ENCODE assay signal across 15 cellular contexts in genomic region chr18:9701604-9702324, GRCh38. TPM values are rescaled to one million over a fixed set of nuclear protein-coding genes. Genes with fewer than 3 reads are reported as not detected.
DNase-seq lines count a peak whose midpoint lies in the region; ATAC-seq and TF ChIP-seq lines count a peak whose summit lies in the region.
"Had no signal": no experiment of that assay in that cellular context is flagged by ENCODE, and none has a peak within 500 bp of the region (broad histone marks: within the 10 kb centered on the region; RNA-seq: fewer than 3 reads in every experiment).

No MANE protein-coding gene starts in this region.

- no peak for TF ChIP-seq CTCF in osteocyte (IDR thresholded peaks at IDR 0.05)

- H3K27me3 Mint-ChIP-seq in osteocyte (ENCODE audit: unreplicated experiment) = no peaks in the 10 kb centered on the region

- DNase-seq in stimulated activated CD4-positive, alpha-beta T cell treated with anti-CD3 and anti-CD28 coated beads, Interleukin-4, amount 100 ng/mL, for 1 hour = peak; percentile 8
- DNase-seq in stimulated activated CD4-positive, alpha-beta T cell treated with anti-CD3 and anti-CD28 coated beads, Interleukin-12 subunit alpha, Interleukin-12 subunit beta, amount 100 ng/mL, for 4 hours = no peak
- DNase-seq in HT1080 (ENCODE audit: low read depth) = peak; percentile 62
- DNase-seq in dermis microvascular lymphatic vessel endothelial cell (ENCODE audit: low read depth in 2 of 2) = peak; percentile 29 to 40
- DNase-seq in ureter (ENCODE audit: low spot score) = peak; percentile 37
- DNase-seq in DMS153 treated with DMSO at 0.1 percent for 48 hours (lab: John Stamatoyannopoulos, UW; ENCODE audit: unreplicated experiment) = no peak
- DNase-seq in osteocyte (ENCODE audit: extremely low spot score, unreplicated experiment) = no peak
- DNase-seq: activated CD4-positive, CD25-positive, alpha-beta regulatory T cell; activated naive CD8-positive, alpha-beta T cell treated with anti-CD3 and anti-CD28 coated beads, Interleukin-2, amount 10 ng/mL, durations not matched to agents 7 days and 5 days; CD4-positive, alpha-beta memory T cell; dorsolateral prefrontal cortex; HFFc6; NCI-H345; spleen had no signal

- no peaks in the 10 kb centered on the region for H3K36me3 Mint-ChIP-seq in osteocyte (ENCODE audit: unreplicated experiment)
- H3K36me3 Mint-ChIP-seq: activated naive CD8-positive, alpha-beta T cell treated with anti-CD3 and anti-CD28 coated beads, Interleukin-2, amount 10 ng/mL, durations not matched to agents 7 days and 5 days; CD4-positive, alpha-beta memory T cell had no signal

- H3K4me1 Mint-ChIP-seq in osteocyte (ENCODE audit: unreplicated experiment) = peaks cover 32% of the 10 kb centered on the region

- no peaks in the 10 kb centered on the region for H3K9me3 Mint-ChIP-seq in osteocyte (ENCODE audit: unreplicated experiment)
- H3K9me3 Mint-ChIP-seq: activated naive CD8-positive, alpha-beta T cell treated with anti-CD3 and anti-CD28 coated beads, Interleukin-2, amount 10 ng/mL, durations not matched to agents 7 days and 5 days; CD4-positive, alpha-beta memory T cell; HFFc6 had no signal

- no peak for ATAC-seq in GM21576 (IDR thresholded peaks at IDR 0.05; ENCODE audit: unreplicated experiment)

- H3K27ac Mint-ChIP-seq in osteocyte (ENCODE audit: unreplicated experiment) = no peak overlapping the region
- H3K27ac Mint-ChIP-seq: activated naive CD8-positive, alpha-beta T cell treated with anti-CD3 and anti-CD28 coated beads, Interleukin-2, amount 10 ng/mL, durations not matched to agents 7 days and 5 days; CD4-positive, alpha-beta memory T cell; HFFc6 had no signal

- no peak overlapping the region for H3K4me3 Mint-ChIP-seq in osteocyte (ENCODE audit: unreplicated experiment)
- H3K4me3 Mint-ChIP-seq: activated naive CD8-positive, alpha-beta T cell treated with anti-CD3 and anti-CD28 coated beads, Interleukin-2, amount 10 ng/mL, durations not matched to agents 7 days and 5 days; CD4-positive, alpha-beta memory T cell; HFFc6 had no signal

RNA-seq across cellular contexts. Expression of gene RAB31, which starts 6.3 kb away (rescaled TPM):
- 48.0 and 82.2 TPM in 2 replicates for total RNA-seq in HT1080 (2014; rRNA removed; shearing (Covaris generic))
- 125 and 159 TPM in 2 replicates for polyA plus RNA-seq in HT1080 (2015; cell fraction: cytosol; rRNA removed)
- polyA plus RNA-seq in HT1080 (2015; cell fraction: nucleus; rRNA removed) = 36.0 and 44.3 TPM in 2 replicates
- total RNA-seq in dermis microvascular lymphatic vessel endothelial cell (46.5 and 56.6 TPM in 2 replicates), ureter (46.0 TPM), osteocyte (90.8 and 97.2 TPM in 2 replicates)

Comparison
In these comparisons a context has a peak if more than half of its experiments do, and no peak if none do; other contexts are left out.
1. DNase-seq: peak in stimulated activated CD4-positive, alpha-beta T cell treated with anti-CD3 and anti-CD28 coated beads, Interleukin-4, amount 100 ng/mL, for 1 hour (single experiment), HT1080 (single experiment), dermis microvascular lymphatic vessel endothelial cell (2 of 2) and ureter (single experiment); none in stimulated activated CD4-positive, alpha-beta T cell treated with anti-CD3 and anti-CD28 coated beads, Interleukin-12 subunit alpha, Interleukin-12 subunit beta, amount 100 ng/mL, for 4 hours (single experiment), DMS153 treated with DMSO at 0.1 percent for 48 hours (single experiment) and osteocyte (single experiment).